ENCODE assay signal across 9 cellular contexts in genomic region chr7:21429021-21429420, GRCh38. TPM values are rescaled to one million over a fixed set of nuclear protein-coding genes. Genes with fewer than 3 reads are reported as not detected.
A peak's percentile ranks its signal among the peaks of the same experiment; 100 is the strongest.
DNase-seq lines count a peak whose midpoint lies in the region; ATAC-seq and TF ChIP-seq lines count a peak whose summit lies in the region.
"Had no signal": no experiment of that assay in that cellular context is flagged by ENCODE, and none has a peak within 500 bp of the region (broad histone marks: within the 10 kb centered on the region; RNA-seq: fewer than 3 reads in every experiment).

No MANE protein-coding gene starts in this region.

- no peaks in the 10 kb centered on the region for H3K9me2 ChIP-seq in HCT116 (ENCODE audit: insufficient read depth)

- no peaks in the 10 kb centered on the region for H3K79me2 ChIP-seq in HCT116 (ENCODE audit: insufficient read depth, low read length)

- 56 to 71% methylated on average over 1 to 2 of the region's 3 CpGs for WGBS in mesodermal cell (ENCODE audit: insufficient coverage in 2 of 2), 2 experiments

- H3K4me2 ChIP-seq in HCT116 (ENCODE audit: low read length): peak overlapping the region; percentile 92

- H3K4me3 ChIP-seq in HCT116 (replicated peaks in 1 of 2; ENCODE audit: low read depth in 1 of 2, low read length in 2 of 2) (peak overlapping the region; percentile 54 to 60), adipocyte (ENCODE audit: low read length) (peak overlapping the region; percentile 88), mesodermal cell (ENCODE audit: extremely low read depth, insufficient read depth, low read length, poor library complexity, severe bottlenecking) (peak overlapping the region; percentile 90)

- H3K27ac ChIP-seq in 22Rv1: peak overlapping the region; percentile 98
- peak overlapping the region; percentile 66; the same call in 1 of the 2 replicates for H3K27ac ChIP-seq in HCT116 (ENCODE audit: low read depth, low read length)
- peak overlapping the region; percentile 99 for H3K27ac ChIP-seq in mesodermal cell (ENCODE audit: low read depth, low read length, severe bottlenecking)

- BruUV-seq in HCT116 (replicated peaks; lab: Mats Ljungman, UMichigan): no TSS peak

- TF ChIP-seq RAD21 in HCT116 (IDR thresholded peaks at IDR 0.05; ENCODE audit: low read depth): no peak

- H3K4me1 ChIP-seq in HCT116 (ENCODE audit: control insufficient read depth in 1 of 2, insufficient read depth in 2 of 2, low read length in 2 of 2) (peaks cover 5 to 16% of the 10 kb centered on the region in 2 experiments; a peak in 3 of 4 replicates), adipocyte (ENCODE audit: control insufficient read depth, insufficient read depth, low read length) (peaks cover 7% of the 10 kb centered on the region), mesodermal cell (ENCODE audit: control insufficient read depth, insufficient read depth, low read length, poor library complexity, severe bottlenecking) (peaks cover 4% of the 10 kb centered on the region)

- H3K27me3 ChIP-seq in HCT116 (ENCODE audit: insufficient read depth, low read length) (no peaks in the 10 kb centered on the region), adipocyte (replicated peaks; ENCODE audit: control insufficient read depth, insufficient read depth, low read length) (no peaks in the 10 kb centered on the region)
- H3K27me3 ChIP-seq: upper lobe of left lung had no signal

- RAD21 ChIA-PET in HCT116 (lab: Charles Lee; ENCODE audit: low non-redundant PET in 1 of 2, low total read pairs in 2 of 2, uncharacterized antibody in 2 of 2, unreplicated experiment in 2 of 2): no interaction called here

- DNase-seq in HCT116 (ENCODE audit: low read depth, low spot score) (no peak), adipocyte (ENCODE audit: low read depth) (peak; percentile 1), glomerular visceral epithelial cell (ENCODE audit: extremely low spot score) (no peak)
- no peak for DNase-seq in central memory CD4-positive, alpha-beta T cell

- TF ChIP-seq POLR2A in HCT116 (IDR thresholded peaks at IDR 0.05; ENCODE audit: borderline replicate concordance, extremely low read depth, insufficient read depth, insufficient read length): no peak

- CTCF ChIA-PET in HCT116 (lab: Charles Lee): no interaction called here

- H3K9me3 ChIP-seq in HCT116 (ENCODE audit: control insufficient read depth in 1 of 2, insufficient read depth in 1 of 2, low read depth in 1 of 2, low read length in 2 of 2): no peaks in the 10 kb centered on the region
- no peaks in the 10 kb centered on the region for H3K9me3 ChIP-seq in adipocyte (ENCODE audit: control insufficient read depth, low read length)
- no peaks in the 10 kb centered on the region for H3K9me3 ChIP-seq in mesodermal cell (ENCODE audit: control insufficient read depth, low read length)
- H3K9me3 ChIP-seq: upper lobe of left lung had no signal

- H3K9ac ChIP-seq in HCT116 (ENCODE audit: low read length) (peak overlapping the region; percentile 81), adipocyte (ENCODE audit: low read length) (peak overlapping the region; percentile 70)

- no peaks in the 10 kb centered on the region for H4K20me1 ChIP-seq in HCT116 (ENCODE audit: insufficient read depth)

- H3K36me3 ChIP-seq in HCT116 (ENCODE audit: control insufficient read depth in 1 of 2, insufficient read depth in 2 of 2, low read length in 2 of 2) (no peaks in the 10 kb centered on the region), adipocyte (ENCODE audit: control insufficient read depth, insufficient read depth, low read length, severe bottlenecking) (no peaks in the 10 kb centered on the region), mesodermal cell (ENCODE audit: control insufficient read depth, insufficient read depth, low read length) (peaks cover 9% of the 10 kb centered on the region)

- POLR2A ChIA-PET in HCT116 (lab: Charles Lee): interaction anchor here (0.6 kb wide), 1 partner anchor 76 kb away, joined by 4 read pairs; no protein-coding TSS in a partner anchor

- intact Hi-C loops in HCT116 (cut with micrococcal nuclease): no loop called here

- H2AFZ ChIP-seq in HCT116 (ENCODE audit: low read depth, low read length, poor library complexity, severe bottlenecking): no peak overlapping the region

- TF ChIP-seq CTCF in 22Rv1 (IDR thresholded peaks at IDR 0.05) (no peak), HCT116 (IDR thresholded peaks at IDR 0.05 in 2 of 3, conservative IDR thresholded peaks at IDR 0.05 in 1 of 3; ENCODE audit: borderline replicate concordance in 1 of 3, insufficient read depth in 1 of 3, low read depth in 2 of 3, low read length in 2 of 3) (no peak)

- ATAC-seq in HCT116 (no peak), HG03442 (IDR thresholded peaks at IDR 0.05; ENCODE audit: unreplicated experiment) (no peak), HG03139 (IDR thresholded peaks at IDR 0.05; ENCODE audit: unreplicated experiment) (no peak)

TF ChIP-seq in HCT116, 20 proteins besides CTCF, POLR2A, EP300 and RAD21:
- TF ChIP-seq YY1 (IDR thresholded peaks at IDR 0.05; ENCODE audit: extremely low read depth, insufficient replicate concordance, low read depth, low read length): no peak
- TF ChIP-seq REST (IDR thresholded peaks at IDR 0.05; ENCODE audit: low read depth): no peak

RNA-seq across cellular contexts. Expression of gene SP4, which starts 1.1 kb away (rescaled TPM):
- total RNA-seq in HCT116 (2021; ENCODE audit: unreplicated experiment): 7.6 TPM
- 2.1 and 2.2 TPM in 2 replicates for polyA plus RNA-seq in HCT116 (2012)
- polyA plus RNA-seq in mesodermal cell (2013, experiment 1 of 2): 5.2 TPM
- 5.1 TPM for polyA plus RNA-seq in mesodermal cell (2013, experiment 2 of 2)
